Comparison of ENCODE assay signal across 13 cellular contexts in genomic region chr1:246291141-246291540, GRCh38.
DNase-seq lines count a peak whose midpoint lies in the region; ATAC-seq, FAIRE-seq and TF ChIP-seq lines count a peak whose summit lies in the region.
"Had no signal": no experiment of that assay in that cellular context is flagged by ENCODE, and none has a peak within 500 bp of the region (broad histone marks: within the 10 kb centered on the region; RNA-seq: fewer than 3 reads in every experiment).

No MANE protein-coding gene starts in this region.

- no peaks in the 10 kb centered on the region for H4K20me1 ChIP-seq in K562 (replicated peaks; ENCODE audit: control insufficient read depth, insufficient read depth, low read length)

- H3K4me1 Mint-ChIP-seq in chondrocyte (ENCODE audit: low read depth): peaks cover 18% of the 10 kb centered on the region

- 64% methylated on average over 4 of the region's 4 CpGs for WGBS in K562 (ENCODE audit: insufficient coverage, low coverage, missing lambda C conversion rate)

- no peak overlapping the region for H3K9ac ChIP-seq in K562 (ENCODE audit: insufficient read depth in 1 of 2, low read depth in 2 of 2, low read length in 2 of 2)
- H3K9ac ChIP-seq: KMS-11 had no signal

- peak; percentile 2 to 46 for DNase-seq in NCI-H2081 (lab: John Stamatoyannopoulos, UW)
- DNase-seq in NCI-H2081 treated with DMSO at 0.1 percent for 48 hours (lab: John Stamatoyannopoulos, UW): no peak
- peak; percentile 43 for DNase-seq in NCI-H1048 (lab: John Stamatoyannopoulos, UW)
- peak; percentile 70 for DNase-seq in NCI-H2227 treated with DMSO at 0.1 percent for 48 hours (lab: John Stamatoyannopoulos, UW)
- DNase-seq in K562 (ENCODE audit: extremely low read depth in 1 of 4, low spot score in 3 of 4): no peak
- DNase-seq in glomerular visceral epithelial cell (ENCODE audit: extremely low spot score): no peak
- DNase-seq in vagina (ENCODE audit: extremely low spot score in 2 of 2): no peak
- no peak for DNase-seq in chondrocyte (ENCODE audit: low spot score)
- DNase-seq: Calu3, NCI-H187 treated with DMSO at 0.1 percent for 48 hours, T-cell had no signal

- intact Hi-C loops in K562 (cut with micrococcal nuclease): no loop called here
- intact Hi-C loops in vagina (cut with DNase I): no loop called here

- H3K79me2 ChIP-seq in K562 (ENCODE audit: control insufficient read depth, insufficient read depth, low read length): no peaks in the 10 kb centered on the region

- no peaks in the 10 kb centered on the region for H3K36me3 Mint-ChIP-seq in chondrocyte (ENCODE audit: low read depth)

- H3K9me3 Mint-ChIP-seq in chondrocyte (ENCODE audit: low read depth): no peaks in the 10 kb centered on the region
- H3K9me3 Mint-ChIP-seq: T-cell had no signal

- H3K4me3 Mint-ChIP-seq in chondrocyte (ENCODE audit: unreplicated experiment): no peak overlapping the region
- H3K4me3 Mint-ChIP-seq: T-cell had no signal

- no peaks in the 10 kb centered on the region for H3K9me3 ChIP-seq in K562 (replicated peaks; ENCODE audit: control insufficient read depth, insufficient read depth, low read depth, low read length)
- no peaks in the 10 kb centered on the region for H3K9me3 ChIP-seq in vagina

- H3K9me1 ChIP-seq in K562 (ENCODE audit: control insufficient read depth, insufficient read depth, low read length): no peaks in the 10 kb centered on the region

- no peak for TF ChIP-seq RAD21 in K562 (CRISPR knock-in tag; conservative IDR thresholded peaks at IDR 0.05 in 1 of 2, IDR thresholded peaks at IDR 0.05 in 1 of 2)

- POLR2A ChIA-PET in K562 (lab: Yijun Ruan, JAX): interaction anchor here (0.7 to 1.5 kb wide), 3 partner anchors 8 to 31 kb away, joined by 3 to 5 read pairs (median 5); no protein-coding TSS in a partner anchor

- H3K27ac ChIP-seq in K562 (ENCODE audit: extremely low read depth, low read depth, low read length): no peak overlapping the region
- H3K27ac ChIP-seq in vagina: no peak overlapping the region
- H3K27ac ChIP-seq: KMS-11 had no signal

- no peaks in the 10 kb centered on the region for H3K27me3 Mint-ChIP-seq in chondrocyte (ENCODE audit: low read depth)
- H3K27me3 Mint-ChIP-seq: T-cell had no signal

- TF ChIP-seq EP300 in K562 (IDR thresholded peaks at IDR 0.05; ENCODE audit: low read length): no peak

- BruUV-seq in K562 (replicated peaks; lab: Mats Ljungman, UMichigan): no TSS peak

- no peak overlapping the region for H3K27ac Mint-ChIP-seq in chondrocyte (ENCODE audit: unreplicated experiment)
- H3K27ac Mint-ChIP-seq: T-cell had no signal

- no peak for ATAC-seq in K562
- ATAC-seq: T-cell had no signal

- CTCF ChIA-PET in K562 (lab: Yijun Ruan, JAX; ENCODE audit: low intra/inter-chr PET ratio): no interaction called here

- TF ChIP-seq POLR2A in K562 (conservative IDR thresholded peaks at IDR 0.05): no peak
- TF ChIP-seq POLR2A in vagina (IDR thresholded peaks at IDR 0.05): no peak

- H3K4me3 ChIP-seq in K562 (no peak overlapping the region), vagina (no peak overlapping the region)

- H3K4me1 ChIP-seq in K562 (replicated peaks in 1 of 2; ENCODE audit: control insufficient read depth in 2 of 2, insufficient read depth in 2 of 2, low read length in 2 of 2) (no peaks in the 10 kb centered on the region), vagina (no peaks in the 10 kb centered on the region)

- no peak overlapping the region for H2AFZ ChIP-seq in K562 (ENCODE audit: low read depth, low read length)

- in situ Hi-C loops in K562 (cut with MboI): loop anchor here (25.0 kb wide), 1 partner anchor 279 kb away; no protein-coding TSS in a partner anchor

- TF ChIP-seq CTCF in K562 (IDR thresholded peaks at IDR 0.05 in 2 of 3, conservative IDR thresholded peaks at IDR 0.05 in 1 of 3; ENCODE audit: insufficient read depth in 2 of 3, low read depth in 1 of 3, low read length in 3 of 3) (no peak), vagina (IDR thresholded peaks at IDR 0.05) (no peak), chondrocyte (IDR thresholded peaks at IDR 0.05) (no peak)

- no peaks in the 10 kb centered on the region for H3K36me3 ChIP-seq in K562 (ENCODE audit: control insufficient read depth, insufficient read depth, low read length)
- no peaks in the 10 kb centered on the region for H3K36me3 ChIP-seq in vagina

- H3K4me2 ChIP-seq in K562 (ENCODE audit: insufficient read depth, low read length): no peak overlapping the region
- H3K4me2 ChIP-seq: KMS-11 had no signal

- FAIRE-seq in K562 (lab: Jason Lieb, UNC): peak; percentile 6
- FAIRE-seq: H54 had no signal

- H3K27me3 ChIP-seq in K562 (ENCODE audit: control insufficient read depth in 2 of 2, insufficient read depth in 2 of 2, low read length in 2 of 2) (no peaks in the 10 kb centered on the region), vagina (no peaks in the 10 kb centered on the region)

TF ChIP-seq in K562, 482 proteins besides CTCF, POLR2A, EP300 and RAD21:
- TF ChIP-seq JUNB (CRISPR knock-in tag; conservative IDR thresholded peaks at IDR 0.05): no peak
- no peak for TF ChIP-seq BMI1 (IDR thresholded peaks at IDR 0.05; ENCODE audit: low read length)
- TF ChIP-seq, protein P1, sequence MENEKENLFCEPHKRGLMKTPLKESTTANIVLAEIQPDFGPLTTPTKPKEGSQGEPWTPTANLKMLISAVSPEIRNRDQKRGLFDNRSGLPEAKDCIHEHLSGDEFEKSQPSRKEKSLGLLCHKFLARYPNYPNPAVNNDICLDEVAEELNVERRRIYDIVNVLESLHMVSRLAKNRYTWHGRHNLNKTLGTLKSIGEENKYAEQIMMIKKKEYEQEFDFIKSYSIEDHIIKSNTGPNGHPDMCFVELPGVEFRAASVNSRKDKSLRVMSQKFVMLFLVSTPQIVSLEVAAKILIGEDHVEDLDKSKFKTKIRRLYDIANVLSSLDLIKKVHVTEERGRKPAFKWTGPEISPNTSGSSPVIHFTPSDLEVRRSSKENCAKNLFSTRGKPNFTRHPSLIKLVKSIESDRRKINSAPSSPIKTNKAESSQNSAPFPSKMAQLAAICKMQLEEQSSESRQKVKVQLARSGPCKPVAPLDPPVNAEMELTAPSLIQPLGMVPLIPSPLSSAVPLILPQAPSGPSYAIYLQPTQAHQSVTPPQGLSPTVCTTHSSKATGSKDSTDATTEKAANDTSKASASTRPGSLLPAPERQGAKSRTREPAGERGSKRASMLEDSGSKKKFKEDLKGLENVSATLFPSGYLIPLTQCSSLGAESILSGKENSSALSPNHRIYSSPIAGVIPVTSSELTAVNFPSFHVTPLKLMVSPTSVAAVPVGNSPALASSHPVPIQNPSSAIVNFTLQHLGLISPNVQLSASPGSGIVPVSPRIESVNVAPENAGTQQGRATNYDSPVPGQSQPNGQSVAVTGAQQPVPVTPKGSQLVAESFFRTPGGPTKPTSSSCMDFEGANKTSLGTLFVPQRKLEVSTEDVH (IDR thresholded peaks at IDR 0.05; ENCODE audit: low read depth, partially characterized antibody): no peak
- no peak for TF ChIP-seq SMAD3 (CRISPR knock-in tag; conservative IDR thresholded peaks at IDR 0.05)
- no peak for TF ChIP-seq MEF2D (tag; conservative IDR thresholded peaks at IDR 0.05; ENCODE audit: low read depth)
- no peak for TF ChIP-seq ESRRB (CRISPR knock-in tag; IDR thresholded peaks at IDR 0.05; ENCODE audit: borderline replicate concordance)
- peak; percentile 55 for TF ChIP-seq NFIC (IDR thresholded peaks at IDR 0.05)

Comparison
In these comparisons a context has a peak if more than half of its experiments do, and no peak if none do; other contexts are left out.
1. DNase-seq: peak in NCI-H2081 (2 of 2), NCI-H1048 (single experiment) and NCI-H2227 treated with DMSO at 0.1 percent for 48 hours (single experiment); none in NCI-H2081 treated with DMSO at 0.1 percent for 48 hours (single experiment), K562 (0 of 4), glomerular visceral epithelial cell (single experiment), vagina (0 of 2) and chondrocyte (single experiment).